9 cellular contexts compared by ENCODE assay signal in genomic region chr4:113958766-113959540, GRCh38. TPM values are rescaled to one million over a fixed set of nuclear protein-coding genes. Genes with fewer than 3 reads are reported as not detected.
DNase-seq lines count a peak whose midpoint lies in the region; ATAC-seq and TF ChIP-seq lines count a peak whose summit lies in the region.
"Had no signal": no experiment of that assay in that cellular context is flagged by ENCODE, and none has a peak within 500 bp of the region (broad histone marks: within the 10 kb centered on the region; RNA-seq: fewer than 3 reads in every experiment).

No MANE protein-coding gene starts in this region.

- H3K27ac Mint-ChIP-seq in WTC11, result no peak overlapping the region

- H3K4me3 Mint-ChIP-seq in WTC11, result no peak overlapping the region
- H3K4me3 Mint-ChIP-seq: neural crest cell had no signal

- ATAC-seq in HG02870 (IDR thresholded peaks at IDR 0.05; ENCODE audit: unreplicated experiment), result peak; percentile 60
- no peak for ATAC-seq in WTC11
- ATAC-seq in HG02970 (IDR thresholded peaks at IDR 0.05; ENCODE audit: low FRiP score, unreplicated experiment), result no peak

- no peak overlapping the region for H3K4me3 ChIP-seq in AG04449 (ENCODE audit: low read depth, low read length)

- H3K27me3 Mint-ChIP-seq in WTC11 (ENCODE audit: low read depth), result no peaks in the 10 kb centered on the region

- no peak for TF ChIP-seq CTCF in AG04449 (IDR thresholded peaks at IDR 0.05; ENCODE audit: insufficient read depth, low read length, missing control alignments)
- TF ChIP-seq CTCF in WTC11 (IDR thresholded peaks at IDR 0.05), result no peak

- CTCF ChIA-PET in AG04449 (lab: Yijun Ruan, JAX), result interaction anchor here (0.7 to 1.7 kb wide), 9 partner anchors 8 to 426 kb away, joined by 3 to 8 read pairs (median 3); no protein-coding TSS in a partner anchor
- CTCF ChIA-PET in WTC11 (lab: Charles Lee), result no interaction called here

- DNase-seq in AG04449 (ENCODE audit: low read depth, low spot score) (peak; percentile 92), SW 1271 (lab: John Stamatoyannopoulos, UW) (peak; percentile 66 to 89), kidney glomerular epithelial cell (lab: John Stamatoyannopoulos, UW) (peak; percentile 96), WTC11 (ENCODE audit: low spot score) (no peak), retina (no peak)
- no peak for DNase-seq in activated CD4-positive, CD25-positive, alpha-beta regulatory T cell treated with anti-CD3 and anti-CD28 coated beads, Interleukin-2, amount 50 U/mL, for 72 hours

- peaks cover 23% of the 10 kb centered on the region for H3K4me1 Mint-ChIP-seq in WTC11
- H3K4me1 Mint-ChIP-seq: neural crest cell had no signal

- POLR2A ChIA-PET in AG04449 (lab: Yijun Ruan, JAX) (interaction anchor here (0.8 to 1.1 kb wide), 4 partner anchors 8 to 82 kb away, joined by 4 to 5 read pairs (median 4); partner anchors contain the start of gene ARSJ), WTC11 (lab: Charles Lee) (interaction anchor here (0.5 to 0.6 kb wide), 2 partner anchors 21 to 63 kb away, joined by 4 read pairs; partner anchors contain the start of gene ARSJ)

- H3K36me3 Mint-ChIP-seq in WTC11, result no peaks in the 10 kb centered on the region; the same call in 1 of the 2 replicates

- peaks cover 6% of the 10 kb centered on the region for H3K9me3 Mint-ChIP-seq in WTC11
- H3K9me3 Mint-ChIP-seq: neural crest cell had no signal

TF ChIP-seq in WTC11, 78 proteins besides CTCF, POLR2A, EP300 and RAD21:
- TF ChIP-seq ZBTB21 (CRISPR knock-in tag; IDR thresholded peaks at IDR 0.05; ENCODE audit: borderline replicate concordance) (no peak), GRHL2 (CRISPR knock-in tag; IDR thresholded peaks at IDR 0.05; ENCODE audit: insufficient replicate concordance, severe bottlenecking) (no peak), TP53 (CRISPR knock-in tag; IDR thresholded peaks at IDR 0.05) (no peak), PRRX2 (CRISPR knock-in tag; IDR thresholded peaks at IDR 0.05) (no peak), ZNF121 (CRISPR knock-in tag; IDR thresholded peaks at IDR 0.05) (no peak), CREM (CRISPR knock-in tag; IDR thresholded peaks at IDR 0.05) (no peak), OVOL2 (CRISPR knock-in tag; IDR thresholded peaks at IDR 0.05; ENCODE audit: borderline replicate concordance) (no peak), RORB (CRISPR knock-in tag; IDR thresholded peaks at IDR 0.05) (no peak), NR3C1 (CRISPR knock-in tag; conservative IDR thresholded peaks at IDR 0.05; ENCODE audit: low read depth) (no peak), NFATC4 (CRISPR knock-in tag; IDR thresholded peaks at IDR 0.05) (no peak), TEAD1 (CRISPR knock-in tag; IDR thresholded peaks at IDR 0.05) (no peak), ZNF423 (CRISPR knock-in tag; IDR thresholded peaks at IDR 0.05) (no peak), SMAD3 (CRISPR knock-in tag; IDR thresholded peaks at IDR 0.05; ENCODE audit: borderline replicate concordance) (no peak), ZNF232 (CRISPR knock-in tag; IDR thresholded peaks at IDR 0.05) (no peak), MYBL2 (CRISPR knock-in tag; IDR thresholded peaks at IDR 0.05) (no peak)
- TF ChIP-seq, protein P1, sequence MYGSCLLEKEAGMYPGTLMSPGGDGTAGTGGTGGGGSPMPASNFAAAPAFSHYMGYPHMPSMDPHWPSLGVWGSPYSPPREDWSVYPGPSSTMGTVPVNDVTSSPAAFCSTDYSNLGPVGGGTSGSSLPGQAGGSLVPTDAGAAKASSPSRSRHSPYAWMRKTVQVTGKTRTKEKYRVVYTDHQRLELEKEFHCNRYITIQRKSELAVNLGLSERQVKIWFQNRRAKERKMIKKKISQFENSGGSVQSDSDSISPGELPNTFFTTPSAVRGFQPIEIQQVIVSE (CRISPR knock-in tag; IDR thresholded peaks at IDR 0.05; ENCODE audit: borderline replicate concordance), result no peak
- TF ChIP-seq, protein P2, sequence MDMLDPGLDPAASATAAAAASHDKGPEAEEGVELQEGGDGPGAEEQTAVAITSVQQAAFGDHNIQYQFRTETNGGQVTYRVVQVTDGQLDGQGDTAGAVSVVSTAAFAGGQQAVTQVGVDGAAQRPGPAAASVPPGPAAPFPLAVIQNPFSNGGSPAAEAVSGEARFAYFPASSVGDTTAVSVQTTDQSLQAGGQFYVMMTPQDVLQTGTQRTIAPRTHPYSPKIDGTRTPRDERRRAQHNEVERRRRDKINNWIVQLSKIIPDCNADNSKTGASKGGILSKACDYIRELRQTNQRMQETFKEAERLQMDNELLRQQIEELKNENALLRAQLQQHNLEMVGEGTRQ (CRISPR knock-in tag; IDR thresholded peaks at IDR 0.05), result no peak

RNA-seq across cellular contexts. Expression of gene ARSJ, which starts 20.5 kb away (rescaled TPM):
- total RNA-seq in WTC11 (2021), result 4.9 to 6.6 TPM (median 5.0 TPM) in 3 replicates

Comparison
In these comparisons a context has a peak if more than half of its experiments do, and no peak if none do; other contexts are left out.
1. DNase-seq: peak in AG04449 (single experiment), SW 1271 (2 of 2) and kidney glomerular epithelial cell (single experiment); none in WTC11 (single experiment), activated CD4-positive, CD25-positive, alpha-beta regulatory T cell treated with anti-CD3 and anti-CD28 coated beads, Interleukin-2, amount 50 U/mL, for 72 hours (single experiment) and retina (single experiment).